ENCODE assay signal across 19 cellular contexts in genomic region chrX:102979536-102979935, GRCh38. TPM values are rescaled to one million over a fixed set of nuclear protein-coding genes. Genes with fewer than 3 reads are reported as not detected.
DNase-seq lines count a peak whose midpoint lies in the region; ATAC-seq and TF ChIP-seq lines count a peak whose summit lies in the region.
"Had no signal": no experiment of that assay in that cellular context is flagged by ENCODE, and none has a peak within 500 bp of the region (broad histone marks: within the 10 kb centered on the region; RNA-seq: fewer than 3 reads in every experiment).

No MANE protein-coding gene starts in this region.

- no peaks in the 10 kb centered on the region for H3K9me3 ChIP-seq in RWPE2 (ENCODE audit: severe bottlenecking)
- H3K9me3 ChIP-seq: BE2C, HAP-1 had no signal

- TF ChIP-seq CTCF in C4-2B (conservative IDR thresholded peaks at IDR 0.05) (no peak), RWPE2 (IDR thresholded peaks at IDR 0.05; ENCODE audit: poor library complexity, severe bottlenecking) (no peak), neural crest cell (conservative IDR thresholded peaks at IDR 0.05) (no peak), chondrocyte (IDR thresholded peaks at IDR 0.05) (no peak), GM13977 (IDR thresholded peaks at IDR 0.05; ENCODE audit: extremely low read depth, insufficient read depth, missing control alignments) (no peak)

- H3K27me3 ChIP-seq in RWPE2 (ENCODE audit: insufficient read depth, poor library complexity, severe bottlenecking), result no peaks in the 10 kb centered on the region
- H3K27me3 ChIP-seq: BE2C had no signal

- H3K36me3 Mint-ChIP-seq in neural crest cell (ENCODE audit: low read depth), result peaks cover 3% of the 10 kb centered on the region
- H3K36me3 Mint-ChIP-seq in chondrocyte (ENCODE audit: low read depth), result no peaks in the 10 kb centered on the region
- H3K36me3 Mint-ChIP-seq: CD8-positive, alpha-beta T cell had no signal

- H3K27ac ChIP-seq in C4-2B, result peak overlapping the region; percentile 18; the same call in 1 of the 2 replicates
- H3K27ac ChIP-seq in RWPE2 (ENCODE audit: poor library complexity, severe bottlenecking), result no peak overlapping the region
- H3K27ac ChIP-seq: GM23248 had no signal

- ATAC-seq in RWPE2 (ENCODE audit: low read depth), result peak; percentile 48; the same call in 2 of the 3 replicates
- ATAC-seq: CD8-positive, alpha-beta T cell; GM12878 had no signal

- in situ Hi-C loops in GM13977 (cut with MboI; ENCODE audit: low pct_unique_long_range_greater_than_20kb, low sequenced_read_pairs, unreplicated experiment), result no loop called here

- H3K4me1 Mint-ChIP-seq in neural crest cell (no peaks in the 10 kb centered on the region), chondrocyte (ENCODE audit: low read depth) (peaks cover 9% of the 10 kb centered on the region)

- peaks cover 6% of the 10 kb centered on the region for H3K4me1 ChIP-seq in RWPE2 (ENCODE audit: insufficient read depth, poor library complexity, severe bottlenecking)
- H3K4me1 ChIP-seq: BE2C, HAP-1 had no signal

- H3K4me3 ChIP-seq in RWPE2 (ENCODE audit: severe bottlenecking), result no peak overlapping the region
- H3K4me3 ChIP-seq: GM12878, GM23248, HAP-1 had no signal

- peak; percentile 15 for DNase-seq in M059J (ENCODE audit: low read depth)
- no peak for DNase-seq in RWPE2 (ENCODE audit: low spot score)
- no peak for DNase-seq in neural crest cell (ENCODE audit: low read depth, low spot score)
- DNase-seq in chondrocyte (ENCODE audit: low spot score), result no peak
- no peak for DNase-seq in SKM-1 (lab: John Stamatoyannopoulos, UW; ENCODE audit: unreplicated experiment)
- no peak for DNase-seq in GM13977 (ENCODE audit: low spot score)
- no peak for DNase-seq in GM19240 (ENCODE audit: insufficient read length, low spot score)
- DNase-seq: ACHN; BE2C; Calu3; CD8-positive, alpha-beta T cell; DND-41; EL; GM23248 had no signal

- H3K27me3 Mint-ChIP-seq in neural crest cell (ENCODE audit: low read depth) (no peaks in the 10 kb centered on the region), chondrocyte (ENCODE audit: low read depth) (no peaks in the 10 kb centered on the region)

- H3K27ac Mint-ChIP-seq in neural crest cell (ENCODE audit: unreplicated experiment) (peak overlapping the region; percentile 92), chondrocyte (ENCODE audit: unreplicated experiment) (no peak overlapping the region)
- H3K27ac Mint-ChIP-seq: CD8-positive, alpha-beta T cell had no signal

- no peaks in the 10 kb centered on the region for H3K36me3 ChIP-seq in RWPE2 (ENCODE audit: low read depth)
- H3K36me3 ChIP-seq: BE2C, HAP-1 had no signal

- H3K9me3 Mint-ChIP-seq in neural crest cell, result peaks cover 14% of the 10 kb centered on the region
- peaks cover 6% of the 10 kb centered on the region for H3K9me3 Mint-ChIP-seq in chondrocyte (ENCODE audit: low read depth)
- H3K9me3 Mint-ChIP-seq: CD8-positive, alpha-beta T cell had no signal

- H3K4me3 Mint-ChIP-seq in neural crest cell (no peak overlapping the region), chondrocyte (ENCODE audit: unreplicated experiment) (no peak overlapping the region)
- H3K4me3 Mint-ChIP-seq: CD8-positive, alpha-beta T cell had no signal

RNA-seq across cellular contexts. Expression of gene RAB40AL, which starts 42.5 kb away (rescaled TPM):
- 0.25 TPM in 1 of 2 replicates, not detected in the other for total RNA-seq in M059J (2014; rRNA removed; shearing (Covaris generic))
- total RNA-seq in neural crest cell, result 0.59 and 0.68 TPM in 2 replicates
- total RNA-seq in chondrocyte, result 0.70 to 1.6 TPM in 2 of 3 replicates, not detected in the other
- total RNA-seq: G401, H4 had no signal
